Comparison of ENCODE assay signal across 25 cellular contexts in the genomic region with DNA sequence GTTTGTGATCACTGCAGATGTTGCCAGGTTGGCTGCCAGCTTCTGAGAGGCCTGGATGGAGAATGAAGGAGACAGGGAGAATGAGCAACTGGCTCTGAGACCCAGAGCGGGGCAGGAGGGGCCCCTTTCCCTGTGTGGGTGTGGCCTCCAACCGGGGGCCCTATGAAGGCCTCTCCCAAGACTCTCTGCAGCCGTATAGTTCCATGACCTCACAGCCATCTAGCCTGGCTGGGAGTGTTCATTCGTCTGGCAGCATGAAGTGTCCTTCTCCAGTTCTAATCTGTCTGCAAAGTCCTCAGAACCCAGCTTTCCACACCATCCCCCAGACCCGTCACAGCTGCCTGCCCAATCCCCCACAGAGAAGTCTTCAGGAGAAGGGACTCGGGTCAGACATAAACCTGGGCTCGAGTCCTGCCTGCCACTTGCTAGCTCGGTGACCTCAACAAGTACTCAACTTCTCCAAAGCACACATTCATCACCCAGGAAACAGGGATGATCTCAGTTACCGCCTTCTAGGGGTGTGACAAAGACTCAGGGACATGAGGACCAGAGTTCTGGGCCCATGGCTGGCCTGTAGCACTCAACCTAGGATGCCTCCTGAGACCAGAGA.
A peak's percentile ranks its signal among the peaks of the same experiment; 100 is the strongest.
DNase-seq lines count a peak whose midpoint lies in the region; ATAC-seq, FAIRE-seq and TF ChIP-seq lines count a peak whose summit lies in the region.
"Had no signal": no experiment of that assay in that cellular context is flagged by ENCODE, and none has a peak within 500 bp of the region (broad histone marks: within the 10 kb centered on the region; RNA-seq: fewer than 3 reads in every experiment).

No MANE protein-coding gene starts in this region.

- H3K4me1 ChIP-seq in trophoblast cell (ENCODE audit: control insufficient read depth in 1 of 2, insufficient read depth in 2 of 2, low read length in 2 of 2) (peaks cover 13 to 15% of the 10 kb centered on the region in 2 experiments), thyroid gland (peaks cover 0 to 7% of the 10 kb centered on the region in 2 donors), ovary (ENCODE audit: insufficient read depth) (no peaks in the 10 kb centered on the region), osteoblast (ENCODE audit: insufficient read depth, low read length) (no peaks in the 10 kb centered on the region)
- H3K4me1 ChIP-seq: A549; BLaER1 treated with 17β-estradiol and CSF1 and Interleukin-3, amounts not matched to agents 10 nM and 100 nM had no signal

- ATAC-seq in esophagus mucosa = peak; percentile 21
- ATAC-seq: A549, K562, Panc1 had no signal

- intact Hi-C loops in thyroid gland (cut with DNase I) (no loop called here), ovary (cut with DNase I) (no loop called here)

- no peak overlapping the region for H2BK5ac ChIP-seq in trophoblast cell (ENCODE audit: low read depth, low read length, poor library complexity)

- H3K23ac ChIP-seq in trophoblast cell (ENCODE audit: low read length) = no peak overlapping the region

- H2AFZ ChIP-seq in trophoblast cell (ENCODE audit: insufficient read depth, low read length, poor library complexity) (no peak overlapping the region), osteoblast (ENCODE audit: low read length) (no peak overlapping the region)
- H2AFZ ChIP-seq: GM23248 had no signal

- H3K14ac ChIP-seq in trophoblast cell (ENCODE audit: low read length) = no peak overlapping the region

- no peak overlapping the region for H4K8ac ChIP-seq in trophoblast cell (ENCODE audit: low read depth, low read length)

- H2BK12ac ChIP-seq in trophoblast cell (ENCODE audit: low read length) = no peak overlapping the region

- peak; percentile 54 for FAIRE-seq in HTR-8/SVneo (lab: Jason Lieb, UNC)
- FAIRE-seq: A549, D721Med, K562 had no signal

- H3K9me3 ChIP-seq in trophoblast cell (ENCODE audit: insufficient read depth, low read depth, low read length) (peaks cover 7% of the 10 kb centered on the region), thyroid gland (no peaks in the 10 kb centered on the region), ovary (no peaks in the 10 kb centered on the region), osteoblast (ENCODE audit: low read depth, low read length) (no peaks in the 10 kb centered on the region)
- H3K9me3 ChIP-seq: A549; BLaER1 treated with 17β-estradiol and CSF1 and Interleukin-3, amounts not matched to agents 10 nM and 100 nM had no signal

- H2AK5ac ChIP-seq in trophoblast cell (ENCODE audit: low read length) = no peak overlapping the region

- TF ChIP-seq CTCF in thyroid gland (IDR thresholded peaks at IDR 0.05) (no peak), ovary (IDR thresholded peaks at IDR 0.05) (no peak), osteoblast (IDR thresholded peaks at IDR 0.05; ENCODE audit: extremely low read depth, low read depth, low read length) (no peak)

- H3K36me3 ChIP-seq in trophoblast cell (ENCODE audit: control insufficient read depth in 1 of 2, insufficient read depth in 2 of 2, low read length in 2 of 2) (no peaks in the 10 kb centered on the region), thyroid gland (no peaks in the 10 kb centered on the region), ovary (no peaks in the 10 kb centered on the region), osteoblast (ENCODE audit: insufficient read depth, low read length) (no peaks in the 10 kb centered on the region)
- H3K36me3 ChIP-seq: BLaER1 treated with 17β-estradiol and CSF1 and Interleukin-3, amounts not matched to agents 10 nM and 100 nM had no signal

- H2BK120ac ChIP-seq in trophoblast cell (ENCODE audit: insufficient read depth, low read length, poor library complexity) = no peak overlapping the region

- no peak for TF ChIP-seq EP300 in ovary (IDR thresholded peaks at IDR 0.05)

- H4K12ac ChIP-seq in trophoblast cell (ENCODE audit: low read depth, low read length) = no peak overlapping the region

- no peak overlapping the region for H3K9ac ChIP-seq in trophoblast cell (ENCODE audit: low read length)
- H3K9ac ChIP-seq: BLaER1 treated with 17β-estradiol and CSF1 and Interleukin-3, amounts not matched to agents 10 nM and 100 nM; GM23248 had no signal

- H3K27me3 ChIP-seq in trophoblast cell (ENCODE audit: insufficient read depth, low read length) = no peaks in the 10 kb centered on the region
- H3K27me3 ChIP-seq in thyroid gland = no peaks in the 10 kb centered on the region
- no peaks in the 10 kb centered on the region for H3K27me3 ChIP-seq in ovary
- H3K27me3 ChIP-seq in osteoblast (ENCODE audit: insufficient read depth, low read length) = no peaks in the 10 kb centered on the region
- H3K27me3 ChIP-seq: BLaER1 treated with 17β-estradiol and CSF1 and Interleukin-3, amounts not matched to agents 10 nM and 100 nM had no signal

- H3K18ac ChIP-seq in trophoblast cell (ENCODE audit: low read length) = no peak overlapping the region

- DNase-seq in HTR-8/SVneo (ENCODE audit: insufficient read length, low spot score) = no peak
- DNase-seq in trophoblast cell = no peak
- DNase-seq in thyroid gland = peak; percentile 55 to 58
- DNase-seq in ovary = no peak
- no peak for DNase-seq in NCI-H187 (lab: John Stamatoyannopoulos, UW)
- DNase-seq in osteoblast (ENCODE audit: insufficient read length, low spot score, missing footprints) = no peak
- DNase-seq: AML-193; CD4-positive, alpha-beta T cell; DMS53; GM23248; H9; HFFc6; Kasumi-1; NCI-H1105 treated with DMSO at 0.1 percent for 48 hours; NCI-H146; NCI-H2029; NCI-H69; SHP77 had no signal

- H3K27ac ChIP-seq in trophoblast cell (ENCODE audit: low read depth, low read length) = no peak overlapping the region
- H3K27ac ChIP-seq in thyroid gland = no peak overlapping the region
- H3K27ac ChIP-seq in ovary = no peak overlapping the region
- H3K27ac ChIP-seq in osteoblast (ENCODE audit: low read depth, low read length) = no peak overlapping the region
- H3K27ac ChIP-seq: A549; BLaER1 treated with 17β-estradiol and CSF1 and Interleukin-3, amounts not matched to agents 10 nM and 100 nM; GM23248; RWPE1 had no signal

- no peak for TF ChIP-seq POLR2A in thyroid gland (IDR thresholded peaks at IDR 0.05)
- TF ChIP-seq POLR2A in ovary (IDR thresholded peaks at IDR 0.05) = no peak

- H3K79me2 ChIP-seq in trophoblast cell (ENCODE audit: control insufficient read depth, insufficient read depth, low read length, poor library complexity) (no peaks in the 10 kb centered on the region), osteoblast (ENCODE audit: insufficient read depth, low read length) (no peaks in the 10 kb centered on the region)

- H3K4me2 ChIP-seq in trophoblast cell (ENCODE audit: low read length) (no peak overlapping the region), osteoblast (ENCODE audit: insufficient read depth, low read length) (no peak overlapping the region)
- H3K4me2 ChIP-seq: A549; BLaER1 treated with 17β-estradiol and CSF1 and Interleukin-3, amounts not matched to agents 10 nM and 100 nM had no signal

- H3K4me3 ChIP-seq in trophoblast cell (ENCODE audit: low read depth, low read length) = no peak overlapping the region
- no peak overlapping the region for H3K4me3 ChIP-seq in thyroid gland (replicated peaks in 1 of 3)
- H3K4me3 ChIP-seq in ovary = no peak overlapping the region
- no peak overlapping the region for H3K4me3 ChIP-seq in osteoblast (ENCODE audit: insufficient read depth, low read length)
- H3K4me3 ChIP-seq: A549; BLaER1 treated with 17β-estradiol and CSF1 and Interleukin-3, amounts not matched to agents 10 nM and 100 nM; GM23248; K562 had no signal

- no peaks in the 10 kb centered on the region for H3K79me1 ChIP-seq in trophoblast cell (ENCODE audit: low read length)

- WGBS in trophoblast cell (ENCODE audit: extremely low coverage, insufficient coverage, insufficient read length) = no CpG with 5 or more reads among the region's 9 CpGs
- 27 to 33% methylated on average over 9 of the region's 9 CpGs for WGBS in thyroid gland, 2 donors
- 73 to 79% (median 73%) methylated on average over 7 to 9 of the region's 9 CpGs for WGBS in ovary, 3 donors

- H4K20me1 ChIP-seq in osteoblast (ENCODE audit: insufficient read depth, low read length) = no peaks in the 10 kb centered on the region
- H4K20me1 ChIP-seq: BLaER1 treated with 17β-estradiol and CSF1 and Interleukin-3, amounts not matched to agents 10 nM and 100 nM had no signal

- no peak overlapping the region for H3K4ac ChIP-seq in trophoblast cell (ENCODE audit: low read depth, low read length)

- H4K91ac ChIP-seq in trophoblast cell (ENCODE audit: low read depth, low read length) = peak overlapping the region; percentile 22

Comparison
In these comparisons a context has a peak if more than half of its experiments do, and no peak if none do; other contexts are left out.
1. DNase-seq: peak in thyroid gland (2 of 2); none in HTR-8/SVneo (single experiment), trophoblast cell (0 of 2), ovary (0 of 5), NCI-H187 (0 of 2) and osteoblast (single experiment).